12 cellular contexts compared by ENCODE assay signal in the genomic region with DNA sequence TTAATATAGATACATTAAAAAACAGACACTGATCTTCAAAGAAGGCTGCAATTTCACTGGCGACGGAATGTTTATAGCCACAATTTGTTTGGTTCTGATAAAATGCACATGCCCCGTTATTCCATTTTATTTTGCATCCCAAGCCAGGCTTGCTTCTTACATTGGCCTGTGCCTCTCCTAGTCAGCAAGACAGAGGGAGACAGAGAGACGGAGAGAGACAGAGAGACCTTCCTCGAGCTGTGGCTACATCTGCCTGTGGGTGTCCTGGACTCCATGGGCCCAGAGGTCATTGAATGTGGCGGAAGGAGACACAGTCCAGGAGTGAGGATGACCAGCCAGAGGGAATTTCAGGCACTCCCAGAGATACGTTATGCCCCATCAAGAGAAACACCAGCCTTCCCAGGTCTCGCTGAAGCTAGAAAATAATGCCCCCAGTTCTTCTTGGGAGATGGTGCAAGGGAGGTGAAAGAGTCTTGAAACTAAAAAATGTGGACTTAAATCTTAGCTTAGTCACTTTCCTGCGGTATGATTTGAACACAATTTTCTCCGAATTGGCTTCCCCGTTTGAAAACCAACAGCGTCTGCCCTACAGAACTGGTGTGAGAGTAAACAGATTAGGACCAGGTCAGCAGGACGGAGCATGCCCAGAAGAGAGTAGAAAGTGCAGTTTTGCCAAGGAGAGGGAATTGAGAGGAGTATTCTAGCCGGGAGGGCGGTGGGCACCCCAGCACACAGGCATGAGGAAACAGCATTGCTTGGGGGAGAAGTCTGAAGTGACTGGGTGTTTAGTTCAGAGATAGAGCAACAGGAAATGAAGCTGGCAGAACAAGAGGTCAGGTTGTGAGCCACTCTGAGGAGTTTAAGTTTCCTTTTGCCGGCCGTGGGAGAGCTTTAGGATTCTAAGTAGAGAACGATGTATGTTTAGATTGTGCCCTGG.
A peak's percentile ranks its signal among the peaks of the same experiment; 100 is the strongest.
DNase-seq lines count a peak whose midpoint lies in the region; ATAC-seq and TF ChIP-seq lines count a peak whose summit lies in the region.
"Had no signal": no experiment of that assay in that cellular context is flagged by ENCODE, and none has a peak within 500 bp of the region (broad histone marks: within the 10 kb centered on the region; RNA-seq: fewer than 3 reads in every experiment).

No MANE protein-coding gene starts in this region.

- no peak for TF ChIP-seq POLR2A in spleen (IDR thresholded peaks at IDR 0.05)

- peak overlapping the region; percentile 82 for H3K4me3 Mint-ChIP-seq in activated naive CD8-positive, alpha-beta T cell treated with anti-CD3 and anti-CD28 coated beads, Interleukin-2, amount 50 U/mL, for 24 hours

- H3K4me2 ChIP-seq in PC-9, result no peak overlapping the region

- H3K79me2 ChIP-seq in PC-9 (ENCODE audit: low read depth), result no peaks in the 10 kb centered on the region

- ATAC-seq in activated naive CD8-positive, alpha-beta T cell treated with anti-CD3 and anti-CD28 coated beads, Interleukin-2, amount 50 U/mL, for 24 hours, result peak; percentile 88
- ATAC-seq: left lung had no signal

- peak overlapping the region; percentile 96 for H3K27ac Mint-ChIP-seq in activated naive CD8-positive, alpha-beta T cell treated with anti-CD3 and anti-CD28 coated beads, Interleukin-2, amount 50 U/mL, for 24 hours

- POLR2A ChIA-PET in PC-9 (lab: Charles Lee; ENCODE audit: unreplicated experiment), result no interaction called here

- WGBS in spleen, 5 donors, result 43 to 49% (median 44%) methylated on average over 18 of the region's 18 CpGs

- H3K4me1 ChIP-seq in spleen (peaks cover 0 to 24% (median 5%) of the 10 kb centered on the region in 6 donors), PC-9 (replicated peaks; ENCODE audit: insufficient read depth) (no peaks in the 10 kb centered on the region)

- H2AFZ ChIP-seq in PC-9, result no peak overlapping the region

- H3F3A ChIP-seq in PC-9 (ENCODE audit: insufficient read depth, low read depth), result no peaks in the 10 kb centered on the region

- peaks cover 64% of the 10 kb centered on the region for H3K4me1 Mint-ChIP-seq in activated naive CD8-positive, alpha-beta T cell treated with anti-CD3 and anti-CD28 coated beads, Interleukin-2, amount 50 U/mL, for 24 hours

- peaks cover 16% of the 10 kb centered on the region for H3K9me3 Mint-ChIP-seq in activated naive CD8-positive, alpha-beta T cell treated with anti-CD3 and anti-CD28 coated beads, Interleukin-2, amount 50 U/mL, for 24 hours

- no peaks in the 10 kb centered on the region for H4K20me1 ChIP-seq in PC-9 (ENCODE audit: insufficient read depth)

- BruUV-seq in PC-9 (replicated peaks; lab: Mats Ljungman, UMichigan), result no TSS peak

- no peaks in the 10 kb centered on the region for H3K36me3 Mint-ChIP-seq in activated naive CD8-positive, alpha-beta T cell treated with anti-CD3 and anti-CD28 coated beads, Interleukin-2, amount 50 U/mL, for 24 hours (ENCODE audit: low read depth)

- H3K9me3 ChIP-seq in spleen (peaks cover 0 to 13% (median 7%) of the 10 kb centered on the region in 8 donors), PC-9 (ENCODE audit: insufficient read depth, low read depth) (no peaks in the 10 kb centered on the region)

- H3K27ac ChIP-seq in spleen (peak overlapping the region in 7 of 8 donors; percentile 15 to 86 (median 62)), PC-9 (no peak overlapping the region)

- peak; percentile 22 for DNase-seq in DMS53 (lab: John Stamatoyannopoulos, UW)
- DNase-seq in DMS53 treated with DMSO at 0.1 percent for 48 hours (lab: John Stamatoyannopoulos, UW; ENCODE audit: unreplicated experiment), result no peak
- DNase-seq in T-helper 2 cell, result peak in 3 of 5 experiments; percentile 5 to 87 (median 31)
- peak; percentile 37 for DNase-seq in activated naive CD8-positive, alpha-beta T cell treated with anti-CD3 and anti-CD28 coated beads, Interleukin-2, amount 50 U/mL, for 24 hours
- no peak for DNase-seq in spleen
- DNase-seq in PC-9, result no peak
- DNase-seq in COLO829 (ENCODE audit: low spot score), result no peak
- no peak for DNase-seq in HUDEP-2 (lab: John Stamatoyannopoulos, UW; ENCODE audit: unreplicated experiment in 76 of 76)
- DNase-seq: 8988T, EL, head of caudate nucleus, left lung had no signal

- H3K4me3 ChIP-seq in spleen, result peak overlapping the region in 1 of 8 donors; percentile 38
- no peak overlapping the region for H3K4me3 ChIP-seq in PC-9
- H3K4me3 ChIP-seq: left lung had no signal

- CTCF ChIA-PET in PC-9 (lab: Charles Lee), result no interaction called here

- TF ChIP-seq CTCF in spleen (IDR thresholded peaks at IDR 0.05 in 8 of 11, conservative IDR thresholded peaks at IDR 0.05 in 3 of 11), result no peak
- no peak for TF ChIP-seq CTCF in PC-9 (conservative IDR thresholded peaks at IDR 0.05)

- H3K9me2 ChIP-seq in PC-9 (ENCODE audit: insufficient read depth), result no peaks in the 10 kb centered on the region

- intact Hi-C loops in spleen (cut with DNase I; ENCODE audit: low total_unique reads), result no loop called here
- intact Hi-C loops in PC-9 (cut with micrococcal nuclease; ENCODE audit: unreplicated experiment), result no loop called here

- H3K36me3 ChIP-seq in spleen (no peaks in the 10 kb centered on the region), PC-9 (ENCODE audit: low read depth) (no peaks in the 10 kb centered on the region)
- H3K36me3 ChIP-seq: left lung had no signal

- H3K27me3 Mint-ChIP-seq in activated naive CD8-positive, alpha-beta T cell treated with anti-CD3 and anti-CD28 coated beads, Interleukin-2, amount 50 U/mL, for 24 hours, result no peaks in the 10 kb centered on the region

- H3K27me3 ChIP-seq in spleen (replicated peaks in 1 of 7), result peaks cover 0 to 12% (median 0%) of the 10 kb centered on the region in 7 donors
- 0 out of 2 replicates have a peak, but pooled peaks cover 12% of the 10 kb centered on the region for H3K27me3 ChIP-seq in PC-9 (ENCODE audit: insufficient read depth, low read depth)
- H3K27me3 ChIP-seq: left lung had no signal

Comparison
In these comparisons a context has a peak if more than half of its experiments do, and no peak if none do; other contexts are left out.
1. DNase-seq: peak in DMS53 (single experiment), T-helper 2 cell (3 of 5) and activated naive CD8-positive, alpha-beta T cell treated with anti-CD3 and anti-CD28 coated beads, Interleukin-2, amount 50 U/mL, for 24 hours (single experiment); none in DMS53 treated with DMSO at 0.1 percent for 48 hours (single experiment), spleen (single experiment), PC-9 (0 of 2), COLO829 (single experiment) and HUDEP-2 (0 of 76).